8 cellular contexts compared by ENCODE assay signal in genomic region chr7:124856299-124856888, GRCh38.
DNase-seq lines count a peak whose midpoint lies in the region; ATAC-seq and TF ChIP-seq lines count a peak whose summit lies in the region.

No MANE protein-coding gene starts in this region.

- no peaks in the 10 kb centered on the region for H3K79me2 ChIP-seq in PC-9 (ENCODE audit: low read depth)

- no peaks in the 10 kb centered on the region for H3K9me2 ChIP-seq in PC-9 (ENCODE audit: insufficient read depth)

- peak; percentile 60 for ATAC-seq in HG03439 (IDR thresholded peaks at IDR 0.05; ENCODE audit: unreplicated experiment)

- H3K4me2 ChIP-seq in PC-9 = no peak overlapping the region

- H3K4me3 ChIP-seq in AG10803 (ENCODE audit: low read length) (no peak overlapping the region), PC-9 (no peak overlapping the region), esophagus muscularis mucosa (no peak overlapping the region)

- POLR2A ChIA-PET in PC-9 (lab: Charles Lee; ENCODE audit: unreplicated experiment) = no interaction called here

- CTCF ChIA-PET in PC-9 (lab: Charles Lee) = no interaction called here

- BruUV-seq in PC-9 (replicated peaks; lab: Mats Ljungman, UMichigan) = no TSS peak

- in situ Hi-C loops in GM13977 (cut with MboI; ENCODE audit: low pct_unique_long_range_greater_than_20kb, low sequenced_read_pairs, unreplicated experiment) = no loop called here

- H3K36me3 ChIP-seq in PC-9 (ENCODE audit: low read depth) = no peaks in the 10 kb centered on the region
- H3K36me3 ChIP-seq in esophagus muscularis mucosa = peaks cover 0 to 29% (median 17%) of the 10 kb centered on the region in 4 donors

- no peak overlapping the region for H3K27ac ChIP-seq in PC-9
- no peak overlapping the region for H3K27ac ChIP-seq in esophagus muscularis mucosa (replicated peaks in 1 of 4)

- DNase-seq in AG10803 (ENCODE audit: low read depth) (peak; percentile 43), GM13977 (ENCODE audit: low spot score) (peak; percentile 16), PC-9 (peak; percentile 3 to 36), esophagus muscularis mucosa (ENCODE audit: extremely low spot score) (no peak), putamen (ENCODE audit: low spot score) (peak; percentile 46)
- no peak for DNase-seq in activated T-cell treated with anti-CD3 and anti-CD28 coated beads, Interleukin-2, amount 50 U/mL, for 48 hours
- no peak for DNase-seq in effector CD8-positive, alpha-beta T cell (lab: John Stamatoyannopoulos, UW)

- TF ChIP-seq CTCF in AG10803 (conservative IDR thresholded peaks at IDR 0.05; ENCODE audit: low read length) (peak; percentile 72), GM13977 (IDR thresholded peaks at IDR 0.05; ENCODE audit: extremely low read depth, insufficient read depth, missing control alignments) (peak; percentile 61), PC-9 (conservative IDR thresholded peaks at IDR 0.05) (peak; percentile 77), esophagus muscularis mucosa (IDR thresholded peaks at IDR 0.05) (peak; percentile 40 to 62 (median 56))

- no peak for TF ChIP-seq EP300 in esophagus muscularis mucosa (IDR thresholded peaks at IDR 0.05)

- no peaks in the 10 kb centered on the region for H3K9me3 ChIP-seq in PC-9 (ENCODE audit: insufficient read depth, low read depth)
- no peaks in the 10 kb centered on the region for H3K9me3 ChIP-seq in esophagus muscularis mucosa

- no peak for TF ChIP-seq POLR2A in esophagus muscularis mucosa (IDR thresholded peaks at IDR 0.05; ENCODE audit: low read depth)

- H4K20me1 ChIP-seq in PC-9 (ENCODE audit: insufficient read depth) = no peaks in the 10 kb centered on the region

- H3K27me3 ChIP-seq in PC-9 (ENCODE audit: insufficient read depth, low read depth) = no peaks in the 10 kb centered on the region
- H3K27me3 ChIP-seq in esophagus muscularis mucosa = no peaks in the 10 kb centered on the region

- H3K4me1 ChIP-seq in PC-9 (replicated peaks; ENCODE audit: insufficient read depth) (no peaks in the 10 kb centered on the region), esophagus muscularis mucosa (no peaks in the 10 kb centered on the region)

- no peaks in the 10 kb centered on the region for H3F3A ChIP-seq in PC-9 (ENCODE audit: insufficient read depth, low read depth)

- H2AFZ ChIP-seq in PC-9 = no peak overlapping the region

- intact Hi-C loops in PC-9 (cut with micrococcal nuclease; ENCODE audit: unreplicated experiment) = loop anchor here (1.0 to 2.0 kb wide), 2 partner anchors 702 to 1059 kb away; no protein-coding TSS in a partner anchor
- intact Hi-C loops in esophagus muscularis mucosa (cut with DNase I) = no loop called here

- WGBS in esophagus muscularis mucosa = 90% methylated on average over 3 of the region's 3 CpGs

Comparison
In these comparisons a context has a peak if more than half of its experiments do, and no peak if none do; other contexts are left out.
1. DNase-seq: peak in AG10803 (single experiment), GM13977 (single experiment), PC-9 (2 of 2) and putamen (single experiment); none in esophagus muscularis mucosa (single experiment), activated T-cell treated with anti-CD3 and anti-CD28 coated beads, Interleukin-2, amount 50 U/mL, for 48 hours (0 of 2) and effector CD8-positive, alpha-beta T cell (single experiment).
2. Peak in every context shown above with its lines, with median percentiles within 50 percentile points of each other: CTCF ChIP-seq.